Comparison of ENCODE assay signal across 8 cellular contexts in genomic region chr12:75722714-75723200, GRCh38.
DNase-seq lines count a peak whose midpoint lies in the region; ATAC-seq, FAIRE-seq and TF ChIP-seq lines count a peak whose summit lies in the region.

No MANE protein-coding gene starts in this region.

- intact Hi-C loops in HepG2 (cut with micrococcal nuclease; ENCODE audit: unreplicated experiment), result no loop called here

- TF ChIP-seq EP300 in HepG2 (IDR thresholded peaks at IDR 0.05; ENCODE audit: low read depth in 2 of 2, low read length in 2 of 2) (0 out of 4 replicates have a peak, but pooled peaks of 1 of the 2 experiments have one; percentile 12), HepG2 (CRISPR knock-in tag; IDR thresholded peaks at IDR 0.05; ENCODE audit: borderline replicate concordance) (no peak)

- no peak for TF ChIP-seq CTCF in bronchial epithelial cell (IDR thresholded peaks at IDR 0.05; ENCODE audit: insufficient read depth, low read length, severe bottlenecking)
- TF ChIP-seq CTCF in HepG2 (CRISPR knock-in tag; IDR thresholded peaks at IDR 0.05), result no peak

- H3K79me2 ChIP-seq in HepG2 (ENCODE audit: insufficient read depth, low read length), result no peaks in the 10 kb centered on the region

- H3K9me3 ChIP-seq in HepG2 (ENCODE audit: low read length), result no peaks in the 10 kb centered on the region

- no peak for TF ChIP-seq RAD21 in HepG2 (CRISPR knock-in tag; IDR thresholded peaks at IDR 0.05)

- in situ Hi-C loops in HepG2 (cut with HindIII; ENCODE audit: extremely low pct_ligation_motif_present, low pct_unique_long_range_greater_than_20kb), result no loop called here

- POLR2A ChIA-PET in HepG2 (lab: Yijun Ruan, JAX), result no interaction called here

- no peak overlapping the region for H3K4me2 ChIP-seq in HepG2 (ENCODE audit: low read depth, low read length)

- FAIRE-seq in bronchial epithelial cell (lab: Jason Lieb, UNC) (no peak), HepG2 (lab: Jason Lieb, UNC) (peak; percentile 46)

- TF ChIP-seq POLR2A in HepG2 (IDR thresholded peaks at IDR 0.05; ENCODE audit: insufficient read depth in 1 of 2, low read depth in 2 of 2, low read length in 2 of 2), result no peak

- H3K9ac ChIP-seq in HepG2 (ENCODE audit: insufficient read depth, low read depth, low read length), result no peak overlapping the region

- 77% methylated on average over 5 of the region's 5 CpGs for WGBS in HepG2 (ENCODE audit: low lambda C conversion rate)

- H3K36me3 ChIP-seq in bronchial epithelial cell (ENCODE audit: control insufficient read depth, insufficient read depth, low read length) (no peaks in the 10 kb centered on the region), HepG2 (replicated peaks in 1 of 2; ENCODE audit: control insufficient read depth in 1 of 2, insufficient read depth in 2 of 2, low read length in 2 of 2) (no peaks in the 10 kb centered on the region)

- CTCF ChIA-PET in HepG2 (lab: Yijun Ruan, JAX; ENCODE audit: low intra/inter-chr PET ratio, low total read pairs), result no interaction called here

- no peak overlapping the region for H2AFZ ChIP-seq in HepG2 (ENCODE audit: low read length)

- no TSS peak for BruUV-seq in HepG2 (replicated peaks; lab: Mats Ljungman, UMichigan)

- no peak overlapping the region for H3K4me3 ChIP-seq in bronchial epithelial cell (ENCODE audit: low read depth, low read length)
- H3K4me3 ChIP-seq in HepG2 (replicated peaks in 1 of 3; ENCODE audit: insufficient read depth in 1 of 3, low read depth in 2 of 3, low read length in 3 of 3), result no peak overlapping the region

- DNase-seq in DMS153 treated with DMSO at 0.1 percent for 48 hours (lab: John Stamatoyannopoulos, UW; ENCODE audit: unreplicated experiment), result peak; percentile 48
- peak; percentile 73 for DNase-seq in HS-27A (ENCODE audit: low read depth)
- DNase-seq in SW 1271 (lab: John Stamatoyannopoulos, UW), result peak; percentile 52 to 86
- DNase-seq in bronchial epithelial cell (ENCODE audit: low read depth), result peak; percentile 88
- peak; percentile 67 for DNase-seq in HepG2 (ENCODE audit: low spot score)
- peak; percentile 16 to 18 for DNase-seq in stimulated activated CD8-positive, alpha-beta memory T cell treated with anti-CD3 and anti-CD28 coated beads, Interleukin-4, amount 100 ng/mL, for 4 hours (ENCODE audit: low read depth in 2 of 2, low spot score in 1 of 2)
- no peak for DNase-seq in NCI-H1105 treated with DMSO at 0.1 percent for 48 hours (lab: John Stamatoyannopoulos, UW)

- peak overlapping the region; percentile 48 for H3K27ac ChIP-seq in HepG2 (ENCODE audit: extremely low read length, insufficient read depth, low read length)

- ATAC-seq in GM19463 (IDR thresholded peaks at IDR 0.05; ENCODE audit: unreplicated experiment), result peak; percentile 96
- ATAC-seq in HepG2, result no peak

- H3K27me3 ChIP-seq in bronchial epithelial cell (ENCODE audit: control insufficient read depth, insufficient read depth, low read length) (no peaks in the 10 kb centered on the region), HepG2 (ENCODE audit: control insufficient read depth in 1 of 2, insufficient read depth in 2 of 2, low read length in 2 of 2) (no peaks in the 10 kb centered on the region)

- H3K4me1 ChIP-seq in HepG2 (ENCODE audit: insufficient read depth, low read length), result peaks cover 66% of the 10 kb centered on the region

- no peaks in the 10 kb centered on the region for H4K20me1 ChIP-seq in HepG2 (ENCODE audit: insufficient read depth, low read length)

TF ChIP-seq in HepG2, 621 proteins besides CTCF, POLR2A, EP300 and RAD21 (continues in another document):
- TF ChIP-seq ZNF75D (CRISPR knock-in tag; IDR thresholded peaks at IDR 0.05; ENCODE audit: borderline replicate concordance) (no peak), NCOR1 (IDR thresholded peaks at IDR 0.05; ENCODE audit: borderline replicate concordance, low read length) (no peak), PPARG (CRISPR knock-in tag; conservative IDR thresholded peaks at IDR 0.05) (no peak), JUNB (CRISPR knock-in tag; IDR thresholded peaks at IDR 0.05; ENCODE audit: borderline replicate concordance) (peak; percentile 55; the same call in 1 of the 2 replicates), FUBP1 (CRISPR knock-in tag; IDR thresholded peaks at IDR 0.05; ENCODE audit: borderline replicate concordance) (no peak), ZNF326 (CRISPR knock-in tag; IDR thresholded peaks at IDR 0.05; ENCODE audit: borderline replicate concordance) (no peak), ATM (IDR thresholded peaks at IDR 0.05; ENCODE audit: borderline replicate concordance) (no peak), SAP130 (CRISPR knock-in tag; IDR thresholded peaks at IDR 0.05; ENCODE audit: low read depth) (peak; percentile 47; the same call in 1 of the 2 replicates), CCAR2 (optimal IDR thresholded peaks at IDR 0.05; ENCODE audit: low read depth, low read length) (no peak), ZNF354B (CRISPR knock-in tag; IDR thresholded peaks at IDR 0.05) (no peak), ZNF333 (CRISPR knock-in tag; IDR thresholded peaks at IDR 0.05; ENCODE audit: borderline replicate concordance) (no peak), ZFP1 (CRISPR knock-in tag; IDR thresholded peaks at IDR 0.05) (no peak), DNMT3B (CRISPR knock-in tag; conservative IDR thresholded peaks at IDR 0.05) (no peak), ATF3 (CRISPR knock-in tag; IDR thresholded peaks at IDR 0.05) (peak; percentile 86), TFE3 (CRISPR knock-in tag; IDR thresholded peaks at IDR 0.05) (peak; percentile 62), NAIF1 (CRISPR knock-in tag; IDR thresholded peaks at IDR 0.05; ENCODE audit: borderline replicate concordance) (no peak)
- TF ChIP-seq, protein P1, sequence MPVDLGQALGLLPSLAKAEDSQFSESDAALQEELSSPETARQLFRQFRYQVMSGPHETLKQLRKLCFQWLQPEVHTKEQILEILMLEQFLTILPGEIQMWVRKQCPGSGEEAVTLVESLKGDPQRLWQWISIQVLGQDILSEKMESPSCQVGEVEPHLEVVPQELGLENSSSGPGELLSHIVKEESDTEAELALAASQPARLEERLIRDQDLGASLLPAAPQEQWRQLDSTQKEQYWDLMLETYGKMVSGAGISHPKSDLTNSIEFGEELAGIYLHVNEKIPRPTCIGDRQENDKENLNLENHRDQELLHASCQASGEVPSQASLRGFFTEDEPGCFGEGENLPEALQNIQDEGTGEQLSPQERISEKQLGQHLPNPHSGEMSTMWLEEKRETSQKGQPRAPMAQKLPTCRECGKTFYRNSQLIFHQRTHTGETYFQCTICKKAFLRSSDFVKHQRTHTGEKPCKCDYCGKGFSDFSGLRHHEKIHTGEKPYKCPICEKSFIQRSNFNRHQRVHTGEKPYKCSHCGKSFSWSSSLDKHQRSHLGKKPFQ (CRISPR knock-in tag; IDR thresholded peaks at IDR 0.05; ENCODE audit: insufficient replicate concordance), result no peak
